Comparison of ENCODE assay signal across 16 cellular contexts in the genomic region with DNA sequence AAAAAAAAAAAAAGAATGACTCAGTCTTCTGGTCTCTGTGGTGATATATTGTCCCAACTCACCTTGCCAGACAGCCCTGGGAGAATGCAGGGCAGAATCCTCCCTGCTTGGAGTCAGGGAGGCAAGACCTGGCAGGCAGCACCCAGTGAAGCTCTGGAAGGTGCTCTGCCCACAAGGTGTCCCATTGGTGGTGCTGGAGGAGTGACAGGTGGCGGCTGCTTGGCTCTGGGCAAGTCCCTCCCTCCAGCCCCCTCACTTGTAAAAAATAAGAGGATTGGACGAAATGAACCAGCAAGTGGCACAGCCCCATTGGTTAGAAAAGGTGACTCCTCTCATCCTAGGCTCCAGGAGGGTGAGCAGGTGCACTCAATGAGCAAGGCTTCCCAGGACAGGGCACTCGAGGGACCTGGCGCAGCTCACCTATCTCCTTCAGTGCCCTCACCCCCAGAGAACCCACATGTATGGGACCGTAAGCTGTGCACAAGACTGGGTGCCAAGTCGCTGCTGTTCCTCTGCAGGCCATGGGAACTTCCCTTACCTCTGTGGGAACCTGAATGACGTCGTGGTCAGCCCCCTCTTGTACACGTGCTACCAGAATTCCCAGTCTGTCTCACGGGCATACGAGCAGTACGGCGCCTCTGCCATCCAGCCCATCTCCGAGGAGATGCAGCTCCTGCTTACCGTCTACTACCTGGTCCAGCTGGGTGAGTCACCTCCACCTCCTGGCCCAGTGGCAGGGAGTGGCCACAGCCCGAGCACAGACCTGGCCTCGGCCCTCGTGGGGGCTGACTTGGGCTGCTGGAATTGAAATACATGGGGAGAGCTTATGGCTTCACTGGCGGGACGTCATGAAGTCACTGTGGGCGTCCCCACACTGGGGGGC.
"Had no signal": no experiment of that assay in that cellular context is flagged by ENCODE, and none has a peak within 500 bp of the region (broad histone marks: within the 10 kb centered on the region; RNA-seq: fewer than 3 reads in every experiment).

No MANE protein-coding gene starts in this region.

- H3K4me3 ChIP-seq: ascending aorta, lower lobe of right lung, sigmoid colon, thoracic aorta, upper lobe of left lung had no signal

- DNase-seq: activated CD4-positive, alpha-beta T cell treated with anti-CD3 and anti-CD28 coated beads, Interleukin-2, amount 50 U/mL, for 1 hour; activated CD8-positive, alpha-beta memory T cell treated with anti-CD3 and anti-CD28 coated beads, Interleukin-2, amount 50 U/mL, for 4 hours; activated effector memory CD4-positive, alpha-beta T cell treated with anti-CD3 and anti-CD28 coated beads, Interleukin-2, amount 50 U/mL, for 16 hours; activated T-cell treated with anti-CD3 and anti-CD28 coated beads, Interleukin-2, amount 50 U/mL, for 72 hours; effector CD8-positive, alpha-beta T cell; hippocampal formation; islet precursor cell; lower lobe of right lung; sigmoid colon; stimulated activated naive B cell treated with anti-CD40 and anti-IgM and Interleukin-4, amounts not matched to agents 10 μg/mL and 1 μg/mL and 100 μg/mL, for 72 hours; T-cell had no signal

- ATAC-seq: activated CD4-positive, CD25-positive, alpha-beta regulatory T cell treated with anti-CD3 and anti-CD28 coated beads, Interleukin-2, amount 50 U/mL, for 24 hours; activated T-cell treated with anti-CD3 and anti-CD28 coated beads, Interleukin-2, amount 50 U/mL, for 72 hours; lower lobe of right lung; natural killer cell treated with Interleukin-12 subunit alpha and Interleukin-12 subunit beta and Interleukin-15 and Interleukin-18, amount 100 ng/mL, for 72 hours; stimulated activated naive B cell treated with anti-CD40 and anti-IgM and Interleukin-4, amounts not matched to agents 10 μg/mL and 1 μg/mL and 100 μg/mL, for 72 hours; T-cell had no signal
